ENCODE assay signal across 10 cellular contexts in genomic region chr11:62559204-62559603, GRCh38. TPM values are rescaled to one million over a fixed set of nuclear protein-coding genes. Genes with fewer than 3 reads are reported as not detected.
DNase-seq lines count a peak whose midpoint lies in the region; FAIRE-seq and TF ChIP-seq lines count a peak whose summit lies in the region.
"Had no signal": no experiment of that assay in that cellular context is flagged by ENCODE, and none has a peak within 500 bp of the region (broad histone marks: within the 10 kb centered on the region; RNA-seq: fewer than 3 reads in every experiment).

No MANE protein-coding gene starts in this region.

- H3K36me3 ChIP-seq in ACC112 (ENCODE audit: insufficient read depth, low read length) (peaks cover 8% of the 10 kb centered on the region), bronchial epithelial cell (ENCODE audit: control insufficient read depth, insufficient read depth, low read length) (peaks cover 8% of the 10 kb centered on the region)

- no peak overlapping the region for H3K4me3 ChIP-seq in ACC112 (ENCODE audit: low read depth, low read length)
- no peak overlapping the region for H3K4me3 ChIP-seq in bronchial epithelial cell (ENCODE audit: low read depth, low read length)

- H3K27me3 ChIP-seq in ACC112 (ENCODE audit: insufficient read depth, low read length) (no peaks in the 10 kb centered on the region), bronchial epithelial cell (ENCODE audit: control insufficient read depth, insufficient read depth, low read length) (no peaks in the 10 kb centered on the region)

- DNase-seq in bronchial epithelial cell (ENCODE audit: low read depth) (peak; percentile 41), osteocyte (ENCODE audit: extremely low spot score, unreplicated experiment) (no peak), C1 segment of cervical spinal cord (lab: John Stamatoyannopoulos, UW) (no peak), NCI-H2171 treated with DMSO at 0.1 percent for 48 hours (lab: John Stamatoyannopoulos, UW) (no peak), HUDEP-2 (lab: John Stamatoyannopoulos, UW; ENCODE audit: unreplicated experiment in 76 of 76) (no peak), Kasumi-1 (lab: John Stamatoyannopoulos, UW) (no peak)
- DNase-seq: activated CD4-positive, CD25-positive, alpha-beta regulatory T cell treated with anti-CD3 and anti-CD28 coated beads, Interleukin-2, amount 50 U/mL, for 72 hours; NCI-H1105 had no signal

- no peak for FAIRE-seq in bronchial epithelial cell (lab: Jason Lieb, UNC)

- H3K4me3 Mint-ChIP-seq in IgD-negative memory B cell (peak overlapping the region in 1 of 4 donors; percentile 73), osteocyte (ENCODE audit: unreplicated experiment) (no peak overlapping the region)

- H3K79me2 ChIP-seq in ACC112 (ENCODE audit: control insufficient read depth, insufficient read depth, low read length, unreplicated experiment): peaks cover 27% of the 10 kb centered on the region

- no peaks in the 10 kb centered on the region for H3K27me3 Mint-ChIP-seq in IgD-negative memory B cell
- no peaks in the 10 kb centered on the region for H3K27me3 Mint-ChIP-seq in osteocyte (ENCODE audit: unreplicated experiment)

- TF ChIP-seq CTCF in bronchial epithelial cell (IDR thresholded peaks at IDR 0.05; ENCODE audit: insufficient read depth, low read length, severe bottlenecking) (no peak), osteocyte (IDR thresholded peaks at IDR 0.05) (no peak)

- peak overlapping the region; percentile 48 to 88 (median 86) for H3K27ac Mint-ChIP-seq in IgD-negative memory B cell
- peak overlapping the region; percentile 31 for H3K27ac Mint-ChIP-seq in osteocyte (ENCODE audit: unreplicated experiment)

- H3K36me3 Mint-ChIP-seq in IgD-negative memory B cell (no peaks in the 10 kb centered on the region), osteocyte (ENCODE audit: unreplicated experiment) (peaks cover 19% of the 10 kb centered on the region)

- H3K9me3 Mint-ChIP-seq in IgD-negative memory B cell (no peaks in the 10 kb centered on the region), osteocyte (ENCODE audit: unreplicated experiment) (no peaks in the 10 kb centered on the region)

- H3K4me1 ChIP-seq in ACC112 (ENCODE audit: control insufficient read depth, insufficient read depth, low read length, unreplicated experiment): peaks cover 73% of the 10 kb centered on the region

- peak overlapping the region; percentile 62 for H3K27ac ChIP-seq in ACC112 (ENCODE audit: low read depth, low read length)

- peaks cover 42 to 50% (median 44%) of the 10 kb centered on the region in 3 donors for H3K4me1 Mint-ChIP-seq in IgD-negative memory B cell
- H3K4me1 Mint-ChIP-seq in osteocyte (ENCODE audit: unreplicated experiment): peaks cover 61% of the 10 kb centered on the region

- no peak overlapping the region for H2AFZ ChIP-seq in ACC112 (ENCODE audit: low read length, unreplicated experiment)

RNA-seq across cellular contexts. Expression of gene AHNAK, which starts 12.6 kb away (rescaled TPM):
- 107 TPM for polyA plus RNA-seq in IgD-negative memory B cell
- total RNA-seq in bronchial epithelial cell (354 and 607 TPM in 2 replicates), osteocyte (462 and 503 TPM in 2 replicates)

RNA-seq across cellular contexts. Expression of gene EEF1G, which starts 14.5 kb away (rescaled TPM):
- 1,657 TPM for polyA plus RNA-seq in IgD-negative memory B cell
- 2,058 and 2,441 TPM in 2 replicates for total RNA-seq in bronchial epithelial cell
- total RNA-seq in osteocyte: 1,404 TPM in 2 replicates

RNA-seq across cellular contexts. Expression of gene TUT1, which starts 32.1 kb away (rescaled TPM):
- 19.2 TPM for polyA plus RNA-seq in IgD-negative memory B cell
- total RNA-seq in bronchial epithelial cell (7.0 and 9.5 TPM in 2 replicates), osteocyte (12.7 and 15.6 TPM in 2 replicates)

RNA-seq across cellular contexts. Expression of gene MTA2, which starts 42.5 kb away (rescaled TPM):
- 32.9 TPM for polyA plus RNA-seq in IgD-negative memory B cell
- 150 and 162 TPM in 2 replicates for total RNA-seq in bronchial epithelial cell
- total RNA-seq in osteocyte: 91.6 and 107 TPM in 2 replicates

RNA-seq across cellular contexts. Expression of gene EML3, which starts 53.4 kb away (rescaled TPM):
- polyA plus RNA-seq in IgD-negative memory B cell: 13.8 TPM
- 10.0 and 11.1 TPM in 2 replicates for total RNA-seq in bronchial epithelial cell
- total RNA-seq in osteocyte: 78.8 and 80.9 TPM in 2 replicates
